Comparison of ENCODE assay signal across 8 cellular contexts in genomic region chr3:53347261-53348064, GRCh38. TPM values are rescaled to one million over a fixed set of nuclear protein-coding genes. Genes with fewer than 3 reads are reported as not detected.
DNase-seq lines count a peak whose midpoint lies in the region; ATAC-seq and TF ChIP-seq lines count a peak whose summit lies in the region.

TSS of gene DCP1A (minus strand) at chr3:53347543. CDS start at chr3:53347517, 26 bp downstream.

- peak; percentile 94 for ATAC-seq in HG02759 (IDR thresholded peaks at IDR 0.05; ENCODE audit: unreplicated experiment)

- no peaks in the 10 kb centered on the region for H3K27me3 ChIP-seq in adipocyte (replicated peaks; ENCODE audit: control insufficient read depth, insufficient read depth, low read length)

- peaks cover 38% of the 10 kb centered on the region for H3K4me1 ChIP-seq in adipocyte (ENCODE audit: control insufficient read depth, insufficient read depth, low read length)

- TF ChIP-seq CTCF in GM12873 (IDR thresholded peaks at IDR 0.05; ENCODE audit: insufficient read depth, low read depth, low read length, missing control alignments): peak; percentile 2
- peak; percentile 37 for TF ChIP-seq CTCF in type B pancreatic cell (conservative IDR thresholded peaks at IDR 0.05)

- H3K9me3 ChIP-seq in adipocyte (ENCODE audit: control insufficient read depth, low read length): no peaks in the 10 kb centered on the region

- peak within 1 kb of the TSS; percentile 99 for H3K9ac ChIP-seq in adipocyte (ENCODE audit: low read length)

- H3K36me3 ChIP-seq in adipocyte (ENCODE audit: control insufficient read depth, insufficient read depth, low read length, severe bottlenecking): peaks cover 8% of the 10 kb centered on the region

- H3K36me3 Mint-ChIP-seq in type B pancreatic cell: peaks cover 14% of the 10 kb centered on the region

- H3K27me3 Mint-ChIP-seq in type B pancreatic cell: no peaks in the 10 kb centered on the region

- H3K4me1 Mint-ChIP-seq in type B pancreatic cell (ENCODE audit: unreplicated experiment): peaks cover 40% of the 10 kb centered on the region

- intact Hi-C loops in cardiac septum (cut with DNase I): loop anchor here (5.0 kb wide), 2 partner anchors 90 to 535 kb away; partner anchors contain the start of genes ACTR8 and TKT

- DNase-seq in NCI-H1417 (lab: John Stamatoyannopoulos, UW) (peak; percentile 90 to 94 (median 90)), T follicular helper cell (ENCODE audit: low read depth) (peak; percentile 93), adipocyte (ENCODE audit: low read depth) (peak; percentile 98), cardiac septum (ENCODE audit: low spot score) (peak; percentile 97), pons (ENCODE audit: low spot score) (peak; percentile 96), type B pancreatic cell (ENCODE audit: extremely low spot score, unreplicated experiment) (peak; percentile 98)

- H3K27ac Mint-ChIP-seq in type B pancreatic cell: peak within 1 kb of the TSS; percentile 100

- H3K9me3 Mint-ChIP-seq in type B pancreatic cell: peaks cover 4% of the 10 kb centered on the region

- peak within 1 kb of the TSS; percentile 97 for H3K4me3 ChIP-seq in adipocyte (ENCODE audit: low read length)

- peak within 1 kb of the TSS; percentile 99 for H3K4me3 Mint-ChIP-seq in type B pancreatic cell

RNA-seq across cellular contexts. Expression of gene DCP1A, which starts in this region (rescaled TPM):
- total RNA-seq in cardiac septum (17.3 TPM), type B pancreatic cell (ENCODE audit: low replicate concordance) (28.3 and 31.4 TPM in 2 replicates)

Comparison
In these comparisons a context has a peak if more than half of its experiments do, and no peak if none do; other contexts are left out.
1. Peak in every context shown above with its lines: DNase-seq, ATAC-seq and H3K4me3 ChIP-seq.